Comparison of ENCODE assay signal across 1 cellular context in genomic region chr11:72413914-72414628, GRCh38.
TF ChIP-seq lines count a peak whose summit lies in the region.

No MANE protein-coding gene starts in this region.

TF ChIP-seq in HepG2, 621 proteins besides CTCF, POLR2A, EP300 and RAD21 (continued from another document and continues in another):
- no peak for TF ChIP-seq HOMEZ (CRISPR knock-in tag; IDR thresholded peaks at IDR 0.05; ENCODE audit: low read depth)
- peak; percentile 53; the same call in 1 of the 2 replicates for TF ChIP-seq RFXAP (CRISPR knock-in tag; IDR thresholded peaks at IDR 0.05; ENCODE audit: borderline replicate concordance)
- TF ChIP-seq AHR (CRISPR knock-in tag; IDR thresholded peaks at IDR 0.05), result 0 out of 2 replicates have a peak, but pooled peaks have one; percentile 65
- TF ChIP-seq ZSCAN9 (CRISPR knock-in tag; IDR thresholded peaks at IDR 0.05; ENCODE audit: borderline replicate concordance), result 0 out of 2 replicates have a peak, but pooled peaks have one; percentile 37
- TF ChIP-seq ARID5B (CRISPR knock-in tag; IDR thresholded peaks at IDR 0.05), result peak; percentile 57; the same call in 1 of the 2 replicates
- peak; percentile 73 for TF ChIP-seq SALL1 (CRISPR knock-in tag; IDR thresholded peaks at IDR 0.05)
- TF ChIP-seq MYC (CRISPR knock-in tag; IDR thresholded peaks at IDR 0.05; ENCODE audit: borderline replicate concordance), result peak; percentile 21; the same call in 1 of the 2 replicates
- no peak for TF ChIP-seq ZNF75D (CRISPR knock-in tag; IDR thresholded peaks at IDR 0.05; ENCODE audit: borderline replicate concordance)
- TF ChIP-seq ZNF605 (CRISPR knock-in tag; IDR thresholded peaks at IDR 0.05), result peak; percentile 52; the same call in 1 of the 2 replicates
- TF ChIP-seq LCORL (IDR thresholded peaks at IDR 0.05), result peak; percentile 92
- no peak for TF ChIP-seq LCORL (CRISPR knock-in tag; IDR thresholded peaks at IDR 0.05)
- TF ChIP-seq SMC3 (IDR thresholded peaks at IDR 0.05; ENCODE audit: low read length), result peak; percentile 69
- TF ChIP-seq THAP11 (CRISPR knock-in tag; IDR thresholded peaks at IDR 0.05), result peak; percentile 57
- TF ChIP-seq GATAD1 (CRISPR knock-in tag; IDR thresholded peaks at IDR 0.05), result peak; percentile 52; the same call in 1 of the 2 replicates
- peak; percentile 85 for TF ChIP-seq GTF2F1 (IDR thresholded peaks at IDR 0.05; ENCODE audit: low read length)
- TF ChIP-seq ZNF550 (CRISPR knock-in tag; IDR thresholded peaks at IDR 0.05; ENCODE audit: borderline replicate concordance), result no peak
- no peak for TF ChIP-seq NR3C1 (CRISPR knock-in tag; IDR thresholded peaks at IDR 0.05)
- TF ChIP-seq ZBTB7A (CRISPR knock-in tag; IDR thresholded peaks at IDR 0.05), result no peak
- TF ChIP-seq MIXL1 (CRISPR knock-in tag; IDR thresholded peaks at IDR 0.05), result no peak
- TF ChIP-seq ZNF292 (CRISPR knock-in tag; IDR thresholded peaks at IDR 0.05; ENCODE audit: borderline replicate concordance, low read depth), result peak; percentile 64; the same call in 1 of the 2 replicates
- TF ChIP-seq ISL2 (CRISPR knock-in tag; IDR thresholded peaks at IDR 0.05), result 0 out of 2 replicates have a peak, but pooled peaks have one; percentile 50
- TF ChIP-seq FOXP4 (CRISPR knock-in tag; IDR thresholded peaks at IDR 0.05), result peak; percentile 42; the same call in 1 of the 2 replicates
- no peak for TF ChIP-seq ZHX1 (CRISPR knock-in tag; IDR thresholded peaks at IDR 0.05; ENCODE audit: low read depth)
- TF ChIP-seq ZNF501 (CRISPR knock-in tag; IDR thresholded peaks at IDR 0.05), result 0 out of 2 replicates have a peak, but pooled peaks have one; percentile 33
- 0 out of 2 replicates have a peak, but pooled peaks have one; percentile 55 for TF ChIP-seq MIER3 (CRISPR knock-in tag; IDR thresholded peaks at IDR 0.05; ENCODE audit: borderline replicate concordance)
- no peak for TF ChIP-seq SKI (IDR thresholded peaks at IDR 0.05; ENCODE audit: partially characterized antibody)
- TF ChIP-seq ZMYM4 (CRISPR knock-in tag; IDR thresholded peaks at IDR 0.05), result 0 out of 2 replicates have a peak, but pooled peaks have one; percentile 31
- no peak for TF ChIP-seq ZNF225 (CRISPR knock-in tag; IDR thresholded peaks at IDR 0.05)
- TF ChIP-seq PAXIP1 (CRISPR knock-in tag; conservative IDR thresholded peaks at IDR 0.05), result peak; percentile 26; the same call in 1 of the 2 replicates
- peak; percentile 63; the same call in 1 of the 2 replicates for TF ChIP-seq ZNF331 (CRISPR knock-in tag; IDR thresholded peaks at IDR 0.05)
- peak; percentile 96 for TF ChIP-seq NFIC (IDR thresholded peaks at IDR 0.05; ENCODE audit: low read length)
- TF ChIP-seq GATAD2A (CRISPR knock-in tag; IDR thresholded peaks at IDR 0.05), result peak; percentile 70
- 0 out of 2 replicates have a peak, but pooled peaks have one; percentile 32 for TF ChIP-seq SAP130 (CRISPR knock-in tag; IDR thresholded peaks at IDR 0.05; ENCODE audit: low read depth)
- TF ChIP-seq STAG1 (CRISPR knock-in tag; IDR thresholded peaks at IDR 0.05), result peak; percentile 87
- no peak for TF ChIP-seq SOX6 (IDR thresholded peaks at IDR 0.05)
- TF ChIP-seq SOX6 (CRISPR knock-in tag; IDR thresholded peaks at IDR 0.05), result peak; percentile 41; the same call in 1 of the 2 replicates
- no peak for TF ChIP-seq ZNF678 (CRISPR knock-in tag; IDR thresholded peaks at IDR 0.05)
- TF ChIP-seq ATF2 (CRISPR knock-in tag; IDR thresholded peaks at IDR 0.05), result peak; percentile 56; the same call in 1 of the 2 replicates
- 0 out of 2 replicates have a peak, but pooled peaks have one; percentile 56 for TF ChIP-seq MED1 (CRISPR knock-in tag; IDR thresholded peaks at IDR 0.05)
- TF ChIP-seq ELF3 (CRISPR knock-in tag; IDR thresholded peaks at IDR 0.05), result no peak; the same call in 1 of the 2 replicates
- TF ChIP-seq ZBTB43 (CRISPR knock-in tag; conservative IDR thresholded peaks at IDR 0.05), result 0 out of 2 replicates have a peak, but pooled peaks have one; percentile 23
- 0 out of 2 replicates have a peak, but pooled peaks have one; percentile 56 for TF ChIP-seq ZNF124 (CRISPR knock-in tag; IDR thresholded peaks at IDR 0.05)
